ENCODE assay signal across 17 cellular contexts in genomic region chr6:153424719-153425400, GRCh38.
DNase-seq lines count a peak whose midpoint lies in the region; TF ChIP-seq lines count a peak whose summit lies in the region.
"Had no signal": no experiment of that assay in that cellular context is flagged by ENCODE, and none has a peak within 500 bp of the region (broad histone marks: within the 10 kb centered on the region; RNA-seq: fewer than 3 reads in every experiment).

No MANE protein-coding gene starts in this region.

- H3K79me2 ChIP-seq in PC-9 (ENCODE audit: low read depth), result no peaks in the 10 kb centered on the region

- intact Hi-C loops in PC-9 (cut with micrococcal nuclease; ENCODE audit: unreplicated experiment), result no loop called here

- H2AFZ ChIP-seq in PC-9, result no peak overlapping the region

- H3K27ac ChIP-seq in PC-9, result no peak overlapping the region

- DNase-seq in M059J (ENCODE audit: low read depth), result peak; percentile 35
- peak; percentile 29 for DNase-seq in T1000 (lab: John Stamatoyannopoulos, UW)
- DNase-seq in fibroblast of mammary gland (ENCODE audit: low read depth), result peak; percentile 3
- DNase-seq in renal cortical epithelial cell (ENCODE audit: low read depth), result peak; percentile 2
- DNase-seq in cortex of kidney (lab: John Stamatoyannopoulos, UW), result no peak
- no peak for DNase-seq in stimulated activated CD4-positive, alpha-beta T cell treated with anti-CD3 and anti-CD28 coated beads, Interleukin-4, amount 100 ng/mL, for 4 hours
- no peak for DNase-seq in PC-9
- DNase-seq: COR-L47, DMS153, EL, H7, MM.1S, NCI-H1092 treated with DMSO at 0.1 percent for 48 hours, NCI-H2081 treated with DMSO at 0.1 percent for 48 hours, NCI-H510A, NCI-H82, SIG-M5 had no signal

- H3K4me2 ChIP-seq in PC-9, result no peak overlapping the region

- H4K20me1 ChIP-seq in PC-9 (ENCODE audit: insufficient read depth), result no peaks in the 10 kb centered on the region

- H3K36me3 ChIP-seq in PC-9 (ENCODE audit: low read depth), result no peaks in the 10 kb centered on the region

- TF ChIP-seq CTCF in fibroblast of mammary gland (conservative IDR thresholded peaks at IDR 0.05; ENCODE audit: control insufficient read depth, insufficient read depth, low read depth, low read length) (no peak), PC-9 (conservative IDR thresholded peaks at IDR 0.05) (no peak)

- no peaks in the 10 kb centered on the region for H3K9me3 ChIP-seq in PC-9 (ENCODE audit: insufficient read depth, low read depth)

- POLR2A ChIA-PET in PC-9 (lab: Charles Lee; ENCODE audit: unreplicated experiment), result no interaction called here

- no TSS peak for BruUV-seq in PC-9 (replicated peaks; lab: Mats Ljungman, UMichigan)

- H3K9me2 ChIP-seq in PC-9 (ENCODE audit: insufficient read depth), result no peaks in the 10 kb centered on the region; the same call in 1 of the 2 replicates

- H3K27me3 ChIP-seq in PC-9 (ENCODE audit: insufficient read depth, low read depth), result no peaks in the 10 kb centered on the region

- H3K4me1 ChIP-seq in PC-9 (replicated peaks; ENCODE audit: insufficient read depth), result no peaks in the 10 kb centered on the region

- H3F3A ChIP-seq in PC-9 (ENCODE audit: insufficient read depth, low read depth), result no peaks in the 10 kb centered on the region

- H3K4me3 ChIP-seq in fibroblast of mammary gland (ENCODE audit: control insufficient read depth, low read depth, low read length), result no peak overlapping the region
- H3K4me3 ChIP-seq in PC-9, result no peak overlapping the region

- CTCF ChIA-PET in PC-9 (lab: Charles Lee), result no interaction called here

Comparison
In these comparisons a context has a peak if more than half of its experiments do, and no peak if none do; other contexts are left out.
1. DNase-seq: peak in M059J (single experiment), T1000 (single experiment), fibroblast of mammary gland (single experiment) and renal cortical epithelial cell (single experiment); none in cortex of kidney (single experiment), stimulated activated CD4-positive, alpha-beta T cell treated with anti-CD3 and anti-CD28 coated beads, Interleukin-4, amount 100 ng/mL, for 4 hours (0 of 2) and PC-9 (0 of 2).